In the genomic region with DNA sequence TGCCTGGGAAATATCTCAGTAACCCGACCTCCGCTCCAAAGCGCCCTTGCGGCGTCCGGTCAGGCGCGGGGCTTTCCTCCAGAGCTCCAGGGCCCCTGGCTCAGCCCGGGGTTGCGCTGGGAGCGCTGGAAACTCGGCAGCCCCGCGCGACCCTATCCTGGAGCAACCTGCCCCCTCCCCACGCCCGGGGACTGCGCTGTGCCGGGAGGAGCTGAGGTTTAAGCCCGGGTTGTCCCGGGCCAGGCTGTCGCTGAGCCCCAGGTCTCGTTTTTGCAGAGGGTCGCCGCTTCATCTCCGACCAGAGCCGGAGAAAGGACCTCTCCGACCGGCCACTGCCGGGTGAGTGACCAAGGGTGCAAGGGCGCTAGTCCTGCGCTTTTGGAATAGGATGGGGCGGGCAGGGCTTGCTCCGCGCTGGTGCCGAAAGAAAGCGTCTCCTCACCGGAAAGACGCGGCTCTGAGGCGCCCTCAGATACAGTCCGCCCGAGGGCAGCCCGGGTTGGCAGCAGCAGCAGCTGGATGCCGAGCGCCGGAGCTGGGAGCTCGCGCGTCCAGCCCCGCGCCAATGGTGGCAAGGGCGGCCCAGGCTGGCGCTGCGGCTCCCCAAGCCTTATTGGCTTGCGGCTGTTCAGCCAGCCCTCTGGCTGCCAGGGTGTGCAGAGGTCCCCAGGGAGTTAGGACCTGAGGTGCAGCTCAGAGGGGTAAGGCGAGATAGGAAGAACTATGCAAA, we compare ENCODE assay signal across 8 cellular contexts. TPM values are rescaled to one million over a fixed set of nuclear protein-coding genes. Genes with fewer than 3 reads are reported as not detected.
DNase-seq lines count a peak whose midpoint lies in the region; ATAC-seq and TF ChIP-seq lines count a peak whose summit lies in the region.

No MANE protein-coding gene starts in this region.

- peaks cover 29% of the 10 kb centered on the region for H3K27me3 Mint-ChIP-seq in CD4-positive, CD25-positive, alpha-beta regulatory T cell
- H3K27me3 Mint-ChIP-seq in nephron (ENCODE audit: low read depth): peaks cover 44% of the 10 kb centered on the region

- peak; percentile 91 to 93 for ATAC-seq in CD4-positive, CD25-positive, alpha-beta regulatory T cell (ENCODE audit: low read depth in 2 of 2)
- peak; percentile 86 for ATAC-seq in GM19438 (IDR thresholded peaks at IDR 0.05; ENCODE audit: low read depth, unreplicated experiment)
- ATAC-seq in HG03520 (IDR thresholded peaks at IDR 0.05; ENCODE audit: unreplicated experiment): peak; percentile 75

- intact Hi-C loops in OCI-LY7 (cut with micrococcal nuclease; ENCODE audit: unreplicated experiment): loop anchor here (5.0 kb wide), 1 partner anchor 130 kb away; the partner anchor contains the start of gene LDHB

- H3K27me3 ChIP-seq in CD4-positive, CD25-positive, alpha-beta regulatory T cell (ENCODE audit: control insufficient read depth, insufficient read depth, low read length): peaks cover 24% of the 10 kb centered on the region

- no peak for TF ChIP-seq CTCF in OCI-LY7 (conservative IDR thresholded peaks at IDR 0.05; ENCODE audit: low read length)
- no peak for TF ChIP-seq CTCF in fibroblast of villous mesenchyme (IDR thresholded peaks at IDR 0.05; ENCODE audit: insufficient read depth, low read depth, low read length)
- no peak for TF ChIP-seq CTCF in nephron (IDR thresholded peaks at IDR 0.05; ENCODE audit: unreplicated experiment in 3 of 3)

- H4K20me1 ChIP-seq in OCI-LY7 (ENCODE audit: insufficient read depth, low read length): no peaks in the 10 kb centered on the region

- H3K36me3 Mint-ChIP-seq in CD4-positive, CD25-positive, alpha-beta regulatory T cell: no peaks in the 10 kb centered on the region
- no peaks in the 10 kb centered on the region for H3K36me3 Mint-ChIP-seq in nephron (ENCODE audit: low read depth)

- peak overlapping the region in 1 of 3 donors; percentile 45 for H3K27ac Mint-ChIP-seq in CD4-positive, CD25-positive, alpha-beta regulatory T cell
- H3K27ac Mint-ChIP-seq in nephron: peak overlapping the region in 2 of 3 experiments; percentile 14 to 89

- no TSS peak for BruUV-seq in OCI-LY7 (replicated peaks; lab: Mats Ljungman, UMichigan)

- POLR2A ChIA-PET in OCI-LY7 (lab: Charles Lee): interaction anchor here (0.6 to 1.4 kb wide), 7 partner anchors 9 to 130 kb away, joined by 3 to 5 read pairs (median 3); partner anchors contain the start of genes LDHB and PYROXD1

- peaks cover 16% of the 10 kb centered on the region for H3K4me1 ChIP-seq in CD4-positive, CD25-positive, alpha-beta regulatory T cell (ENCODE audit: control insufficient read depth, insufficient read depth, low read length, poor library complexity, severe bottlenecking)
- peaks cover 24% of the 10 kb centered on the region for H3K4me1 ChIP-seq in OCI-LY7 (ENCODE audit: insufficient read depth, low read length, poor library complexity, severe bottlenecking)

- peak overlapping the region; percentile 66 for H3K4me2 ChIP-seq in OCI-LY7 (ENCODE audit: low read length)

- H3K27ac ChIP-seq in CD4-positive, CD25-positive, alpha-beta regulatory T cell (ENCODE audit: insufficient read depth, low read length, poor library complexity, severe bottlenecking): no peak overlapping the region
- H3K27ac ChIP-seq in OCI-LY7 (ENCODE audit: low read depth, low read length, poor library complexity, severe bottlenecking): no peak overlapping the region

- H3K9me3 ChIP-seq in CD4-positive, CD25-positive, alpha-beta regulatory T cell (ENCODE audit: control insufficient read depth in 2 of 2, low read length in 2 of 2): no peaks in the 10 kb centered on the region
- H3K9me3 ChIP-seq in OCI-LY7 (ENCODE audit: low read length): no peaks in the 10 kb centered on the region

- H3K4me1 Mint-ChIP-seq in CD4-positive, CD25-positive, alpha-beta regulatory T cell: peaks cover 0 to 10% (median 4%) of the 10 kb centered on the region in 4 donors
- H3K4me1 Mint-ChIP-seq in nephron: peaks cover 31% of the 10 kb centered on the region

- peak overlapping the region; percentile 64 to 92 (median 84) for H3K4me3 Mint-ChIP-seq in CD4-positive, CD25-positive, alpha-beta regulatory T cell
- peak overlapping the region; percentile 73 to 87 (median 86) for H3K4me3 Mint-ChIP-seq in nephron

- peak overlapping the region; percentile 73 for H3K4me3 ChIP-seq in CD4-positive, CD25-positive, alpha-beta regulatory T cell (ENCODE audit: low read depth, low read length)
- peak overlapping the region; percentile 65 for H3K4me3 ChIP-seq in OCI-LY7 (ENCODE audit: low read depth, low read length, poor library complexity, severe bottlenecking)
- peak overlapping the region; percentile 65 for H3K4me3 ChIP-seq in fibroblast of villous mesenchyme (ENCODE audit: low read depth, low read length)

- CTCF ChIA-PET in OCI-LY7 (lab: Charles Lee; ENCODE audit: unreplicated experiment): interaction anchor here (1.0 kb wide), 1 partner anchor 90 kb away, joined by 3 read pairs; the partner anchor contains the start of gene PYROXD1

- peaks cover 0 to 4% (median 1%) of the 10 kb centered on the region in 7 donors for H3K9me3 Mint-ChIP-seq in CD4-positive, CD25-positive, alpha-beta regulatory T cell
- peaks cover 8% of the 10 kb centered on the region for H3K9me3 Mint-ChIP-seq in nephron

- peak overlapping the region; percentile 81 for H2AFZ ChIP-seq in OCI-LY7 (ENCODE audit: low read length)

- no peaks in the 10 kb centered on the region for H3K79me2 ChIP-seq in OCI-LY7 (ENCODE audit: insufficient read depth, low read depth, low read length)

- DNase-seq in CD4-positive, CD25-positive, alpha-beta regulatory T cell: peak; percentile 33 to 83 (median 62)
- DNase-seq in OCI-LY7 (ENCODE audit: low spot score) (peak; percentile 83), fibroblast of villous mesenchyme (ENCODE audit: low read depth) (peak; percentile 37), stromal cell of bone marrow (ENCODE audit: low read depth) (peak; percentile 20)
- peak; percentile 31 for DNase-seq in activated T-helper 9 cell treated with anti-CD3 and anti-CD28 coated beads, Interleukin-2, amount 50 U/mL, for 16 hours (ENCODE audit: low read depth)

- no peaks in the 10 kb centered on the region for H3K9me2 ChIP-seq in OCI-LY7 (ENCODE audit: insufficient read depth, low read length)

- no peaks in the 10 kb centered on the region for H3K36me3 ChIP-seq in CD4-positive, CD25-positive, alpha-beta regulatory T cell (ENCODE audit: control insufficient read depth, insufficient read depth, low read length)
- H3K36me3 ChIP-seq in OCI-LY7 (ENCODE audit: insufficient read depth, low read length): no peaks in the 10 kb centered on the region

RNA-seq across cellular contexts. Expression of gene SPX, which starts 1.5 kb away (rescaled TPM):
- total RNA-seq in CD4-positive, CD25-positive, alpha-beta regulatory T cell: 0.76 TPM
- polyA plus RNA-seq in CD4-positive, CD25-positive, alpha-beta regulatory T cell: under 1 TPM in 3 of 4 donors, not detected in 1; 0.09 to 0.59 (median 0.17) TPM
- total RNA-seq in OCI-LY7 (2014; rRNA removed; shearing (Covaris generic)): 0.35 TPM in 1 of 2 replicates, not detected in the other
- total RNA-seq in OCI-LY7 (2022) (0.90 and 1.2 TPM in 2 replicates), fibroblast of villous mesenchyme (under 0.01 and 0.86 TPM in 2 replicates)

RNA-seq across cellular contexts. Expression of gene GOLT1B, which starts 26.0 kb away (rescaled TPM):
- total RNA-seq in CD4-positive, CD25-positive, alpha-beta regulatory T cell: 40.5 TPM
- 10 to 100 TPM; 28.9 to 43.1 (median 32.8) TPM for polyA plus RNA-seq in CD4-positive, CD25-positive, alpha-beta regulatory T cell
- total RNA-seq in OCI-LY7 (2014; rRNA removed; shearing (Covaris generic)): 9.5 and 12.7 TPM in 2 replicates
- 25.3 and 30.7 TPM in 2 replicates for total RNA-seq in OCI-LY7 (2022)
- 59.3 and 99.3 TPM in 2 replicates for total RNA-seq in fibroblast of villous mesenchyme

RNA-seq across cellular contexts. Expression of gene RECQL, which starts 26.2 kb away (rescaled TPM):
- 39.6 TPM for total RNA-seq in CD4-positive, CD25-positive, alpha-beta regulatory T cell
- 10 to 100 TPM; 66.5 to 84.4 (median 75.3) TPM for polyA plus RNA-seq in CD4-positive, CD25-positive, alpha-beta regulatory T cell
- 53.1 and 55.9 TPM in 2 replicates for total RNA-seq in OCI-LY7 (2014; rRNA removed; shearing (Covaris generic))
- total RNA-seq in OCI-LY7 (2022): 70.3 and 72.8 TPM in 2 replicates
- total RNA-seq in fibroblast of villous mesenchyme: 68.6 and 95.9 TPM in 2 replicates

Comparison
In these comparisons a context has a peak if more than half of its experiments do, and no peak if none do; other contexts are left out.
1. DNase-seq: peak in every context shown above with its lines; median percentile 83 in OCI-LY7; 62 in CD4-positive, CD25-positive, alpha-beta regulatory T cell; 37 in fibroblast of villous mesenchyme; 31 in activated T-helper 9 cell treated with anti-CD3 and anti-CD28 coated beads, Interleukin-2, amount 50 U/mL, for 16 hours; 20 in stromal cell of bone marrow.